ENCODE assay signal across 10 cellular contexts in the genomic region with DNA sequence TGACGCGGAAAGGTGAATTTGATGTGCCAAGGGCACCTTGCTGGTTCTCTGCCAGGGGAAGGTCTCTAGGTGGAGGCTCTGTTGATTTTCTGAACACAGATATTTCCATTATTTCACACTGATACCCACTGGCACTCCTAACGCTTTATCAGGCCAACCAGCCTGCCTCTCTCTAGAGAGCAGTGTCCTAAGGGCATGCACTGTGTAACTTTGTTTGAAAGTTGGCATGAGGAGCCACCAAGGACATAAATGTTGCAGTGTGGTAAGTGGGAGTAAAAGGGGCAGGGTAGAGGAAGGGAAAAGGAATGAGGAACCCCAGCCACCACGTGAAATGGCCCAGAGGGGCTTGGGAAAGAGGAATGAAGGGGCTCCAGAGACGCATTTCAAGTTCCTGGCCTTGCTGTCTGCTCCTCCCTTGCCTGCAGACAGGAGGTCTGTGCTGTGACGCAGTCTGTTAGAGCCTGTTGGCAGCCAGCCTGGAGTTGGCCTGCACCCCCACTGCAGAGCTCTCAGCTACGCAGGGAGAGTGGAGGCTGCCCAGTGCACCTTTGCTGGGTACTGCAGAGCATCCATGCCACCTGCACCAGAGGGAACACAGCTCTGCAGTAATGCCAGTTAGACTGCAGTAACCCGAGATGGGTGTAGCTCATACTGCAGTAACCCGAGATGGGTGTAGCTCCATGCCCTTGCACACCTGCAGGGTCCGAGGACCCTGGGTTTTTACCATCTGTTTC.
DNase-seq lines count a peak whose midpoint lies in the region; ATAC-seq and TF ChIP-seq lines count a peak whose summit lies in the region.
"Had no signal": no experiment of that assay in that cellular context is flagged by ENCODE, and none has a peak within 500 bp of the region (broad histone marks: within the 10 kb centered on the region; RNA-seq: fewer than 3 reads in every experiment).

No MANE protein-coding gene starts in this region.

- H3K9ac ChIP-seq in PC-3 (ENCODE audit: low read length) (no peak overlapping the region), parathyroid adenoma (no peak overlapping the region), smooth muscle cell (ENCODE audit: low read depth) (no peak overlapping the region)

- ATAC-seq in PC-3 = peak; percentile 57
- ATAC-seq in GM19023 (IDR thresholded peaks at IDR 0.05; ENCODE audit: unreplicated experiment) = no peak

- POLR2A ChIA-PET in PC-3 (lab: Charles Lee; ENCODE audit: unreplicated experiment) = no interaction called here

- H2AFZ ChIP-seq in PC-3 (ENCODE audit: low read length) (no peak overlapping the region), parathyroid adenoma (peak overlapping the region; percentile 97), smooth muscle cell (ENCODE audit: low read depth) (no peak overlapping the region)

- H3K27ac ChIP-seq in PC-3 (ENCODE audit: low read length) (no peak overlapping the region), parathyroid adenoma (peak overlapping the region; percentile 99), smooth muscle cell (ENCODE audit: low read depth) (no peak overlapping the region)
- H3K27ac ChIP-seq: HL-60 had no signal

- H3K36me3 ChIP-seq in PC-3 (ENCODE audit: low read depth, low read length) (no peaks in the 10 kb centered on the region), parathyroid adenoma (ENCODE audit: control insufficient read depth, insufficient read depth, low read length) (no peaks in the 10 kb centered on the region), smooth muscle cell (ENCODE audit: low read depth) (no peaks in the 10 kb centered on the region)

- H3K9me2 ChIP-seq in PC-3 (replicated peaks; ENCODE audit: low read length) = no peaks in the 10 kb centered on the region

- CTCF ChIA-PET in PC-3 (lab: Charles Lee) = no interaction called here

- no TSS peak for BruUV-seq in PC-3 (replicated peaks; lab: Mats Ljungman, UMichigan)

- H3F3A ChIP-seq in PC-3 (ENCODE audit: low read length, unreplicated experiment) = no peaks in the 10 kb centered on the region
- no peaks in the 10 kb centered on the region for H3F3A ChIP-seq in smooth muscle cell (ENCODE audit: low read depth)

- intact Hi-C loops in PC-3 (cut with micrococcal nuclease) = no loop called here

- no peaks in the 10 kb centered on the region for H3K4me1 ChIP-seq in PC-3 (ENCODE audit: insufficient read depth, low read length)
- peaks cover 80% of the 10 kb centered on the region for H3K4me1 ChIP-seq in parathyroid adenoma
- H3K4me1 ChIP-seq in smooth muscle cell (ENCODE audit: low read depth) = peaks cover 3% of the 10 kb centered on the region

- H3K79me2 ChIP-seq in PC-3 (ENCODE audit: low read length) (no peaks in the 10 kb centered on the region), parathyroid adenoma (no peaks in the 10 kb centered on the region), smooth muscle cell (ENCODE audit: low read depth) (no peaks in the 10 kb centered on the region)

- no peak overlapping the region for H3K4me3 ChIP-seq in PC-3 (ENCODE audit: low read length)
- no peak overlapping the region for H3K4me3 ChIP-seq in parathyroid adenoma (ENCODE audit: low read depth, low read length)
- no peak overlapping the region for H3K4me3 ChIP-seq in smooth muscle cell

- DNase-seq in ELR (ENCODE audit: low read depth) (peak; percentile 66), PC-3 (peak; percentile 31), glomerular visceral epithelial cell (ENCODE audit: extremely low spot score) (peak; percentile 30), smooth muscle cell (lab: John Stamatoyannopoulos, UW; ENCODE audit: unreplicated experiment) (no peak)
- no peak for DNase-seq in stimulated activated CD4-positive, alpha-beta T cell treated with anti-CD3 and anti-CD28 coated beads, Interleukin-2, amount 100 ng/mL, for 24 hours
- no peak for DNase-seq in stimulated activated CD4-positive, alpha-beta T cell treated with anti-CD3 and anti-CD28 coated beads, Interleukin-2, amount 100 ng/mL, for 48 hours
- DNase-seq: stimulated activated CD4-positive, alpha-beta T cell treated with anti-CD3 and anti-CD28 coated beads, Interleukin-12 subunit alpha, Interleukin-12 subunit beta, amount 100 ng/mL, for 4 hours had no signal

- H3K4me2 ChIP-seq in PC-3 (ENCODE audit: low read length) (no peak overlapping the region), parathyroid adenoma (ENCODE audit: low read length) (no peak overlapping the region), smooth muscle cell (no peak overlapping the region)

- no peaks in the 10 kb centered on the region for H3K9me3 ChIP-seq in PC-3 (ENCODE audit: low read length)
- H3K9me3 ChIP-seq in parathyroid adenoma (ENCODE audit: control insufficient read depth, low read length) = no peaks in the 10 kb centered on the region
- H3K9me3 ChIP-seq in smooth muscle cell (replicated peaks; ENCODE audit: low read depth) = no peaks in the 10 kb centered on the region

- no peaks in the 10 kb centered on the region for H4K20me1 ChIP-seq in PC-3 (ENCODE audit: low read length)
- no peaks in the 10 kb centered on the region for H4K20me1 ChIP-seq in smooth muscle cell (ENCODE audit: low read depth)

- WGBS in smooth muscle cell (ENCODE audit: low lambda C conversion rate) = 66% methylated on average over 10 of the region's 10 CpGs

- peaks cover 56% of the 10 kb centered on the region for H3K27me3 ChIP-seq in PC-3 (ENCODE audit: low read length)
- no peaks in the 10 kb centered on the region for H3K27me3 ChIP-seq in parathyroid adenoma (ENCODE audit: control insufficient read depth, insufficient read depth, low read length)
- peaks cover 6% of the 10 kb centered on the region for H3K27me3 ChIP-seq in smooth muscle cell (ENCODE audit: low read depth)

- TF ChIP-seq CTCF in PC-3 (conservative IDR thresholded peaks at IDR 0.05; ENCODE audit: low read depth, low read length) = no peak
- TF ChIP-seq CTCF in parathyroid adenoma (IDR thresholded peaks at IDR 0.05) = no peak
- no peak for TF ChIP-seq CTCF in smooth muscle cell (IDR thresholded peaks at IDR 0.05; ENCODE audit: borderline replicate concordance, insufficient read depth, poor library complexity, severe bottlenecking)

Comparison
In these comparisons a context has a peak if more than half of its experiments do, and no peak if none do; other contexts are left out.
1. DNase-seq: peak in ELR (single experiment), PC-3 (single experiment) and glomerular visceral epithelial cell (single experiment); none in smooth muscle cell (single experiment), stimulated activated CD4-positive, alpha-beta T cell treated with anti-CD3 and anti-CD28 coated beads, Interleukin-2, amount 100 ng/mL, for 24 hours (0 of 2) and stimulated activated CD4-positive, alpha-beta T cell treated with anti-CD3 and anti-CD28 coated beads, Interleukin-2, amount 100 ng/mL, for 48 hours (0 of 2).